Comparison of ENCODE assay signal across 23 cellular contexts in the genomic region with DNA sequence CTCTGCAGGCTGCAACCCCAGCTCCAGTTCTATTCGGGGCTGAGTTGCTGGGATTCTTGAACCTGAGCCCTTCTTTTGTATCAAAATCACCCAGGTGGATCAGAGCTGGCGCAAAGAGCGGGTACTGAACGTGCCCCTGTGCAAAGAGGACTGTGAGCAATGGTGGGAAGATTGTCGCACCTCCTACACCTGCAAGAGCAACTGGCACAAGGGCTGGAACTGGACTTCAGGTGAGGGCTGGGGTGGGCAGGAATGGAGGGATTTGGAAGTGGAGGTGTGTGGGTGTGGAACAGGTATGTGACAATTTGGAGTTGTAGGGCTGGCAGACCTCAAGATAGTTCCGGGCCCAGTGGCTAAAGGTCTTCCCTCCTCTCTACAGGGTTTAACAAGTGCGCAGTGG. TPM values are rescaled to one million over a fixed set of nuclear protein-coding genes. Genes with fewer than 3 reads are reported as not detected.
"Had no signal": no experiment of that assay in that cellular context is flagged by ENCODE, and none has a peak within 500 bp of the region (broad histone marks: within the 10 kb centered on the region; RNA-seq: fewer than 3 reads in every experiment).

No MANE protein-coding gene starts in this region.

- H3K9me3 ChIP-seq: SJSA1 had no signal

- H3K27me3 ChIP-seq: SJSA1 had no signal

- DNase-seq: KBM-7, MV-4-11, NCI-H1048, NCI-H1105, NCI-H1417, NCI-H146, NCI-H1694 treated with DMSO at 0.1 percent for 48 hours, NCI-H1930, NCI-H2081, NCI-H2107, NCI-H2227 treated with DMSO at 0.1 percent for 48 hours, NCI-H524, NCI-H526 treated with DMSO at 0.1 percent for 48 hours, NCI-H748 treated with DMSO at 0.1 percent for 48 hours, Right ventricle myocardium superior, RPMI8226, SIG-M5 had no signal

- H3K4me3 ChIP-seq: SJSA1, SK-N-MC had no signal

- H3K36me3 ChIP-seq: SJSA1 had no signal

- H3K27ac ChIP-seq: HL-60, SJSA1, SK-N-MC had no signal

RNA-seq across cellular contexts. Expression of a gene that starts 3.6 kb away (rescaled TPM):
- total RNA-seq: NCI-H460 had no signal

RNA-seq across cellular contexts. Expression of a gene that starts 21.1 kb away (rescaled TPM):
- total RNA-seq: LHCN-M2, MCF 10A, NCI-H460, SJSA1 had no signal

RNA-seq across cellular contexts. Expression of a gene that starts 48.5 kb away (rescaled TPM):
- total RNA-seq: LHCN-M2, MCF 10A, NCI-H460, Right ventricle myocardium superior, SJSA1 had no signal

RNA-seq across cellular contexts. Expression of a gene that starts 60.0 kb away (rescaled TPM):
- total RNA-seq: LHCN-M2, NCI-H460, SJSA1 had no signal
